Comparison of ENCODE assay signal across 1 cellular context in the genomic region with DNA sequence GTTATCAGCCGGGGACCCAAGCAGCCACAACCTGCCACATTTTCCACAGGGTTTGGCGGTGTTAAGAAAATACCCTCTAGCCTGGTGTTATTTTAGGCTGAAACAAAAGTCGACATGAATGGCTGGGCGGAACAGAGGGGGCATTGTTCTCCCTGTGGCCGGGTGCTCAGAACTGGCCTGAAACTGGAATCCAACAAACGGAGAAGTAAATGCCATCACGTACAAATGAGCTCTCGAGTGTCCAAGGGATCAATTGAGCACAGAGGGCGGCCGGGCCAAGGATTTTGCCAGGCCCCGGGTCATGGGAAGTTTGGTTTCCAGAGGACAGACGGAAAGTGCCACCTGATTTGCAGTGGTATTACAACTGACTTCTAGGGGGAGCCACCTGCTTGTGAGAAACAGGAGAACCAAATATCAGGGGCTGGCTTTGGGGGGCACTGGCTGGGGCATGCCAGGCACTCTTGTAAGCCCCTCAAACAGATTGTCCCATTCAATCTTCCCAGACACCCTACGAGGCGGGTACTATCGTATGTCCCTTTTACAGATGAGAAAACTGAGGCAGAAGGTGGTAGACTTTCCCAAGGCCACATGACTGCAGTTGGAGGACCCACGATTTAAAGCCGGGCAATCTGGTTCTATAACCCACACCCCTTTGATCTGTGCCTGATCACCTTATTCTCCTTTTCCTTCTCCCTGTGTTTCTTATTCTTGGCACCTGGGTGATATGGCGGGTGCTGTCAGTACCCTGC.
TF ChIP-seq lines count a peak whose summit lies in the region.

No MANE protein-coding gene starts in this region.

TF ChIP-seq in HCT116, 20 proteins besides CTCF, POLR2A, EP300 and RAD21 (continued from another document):
- TF ChIP-seq, protein P1, sequence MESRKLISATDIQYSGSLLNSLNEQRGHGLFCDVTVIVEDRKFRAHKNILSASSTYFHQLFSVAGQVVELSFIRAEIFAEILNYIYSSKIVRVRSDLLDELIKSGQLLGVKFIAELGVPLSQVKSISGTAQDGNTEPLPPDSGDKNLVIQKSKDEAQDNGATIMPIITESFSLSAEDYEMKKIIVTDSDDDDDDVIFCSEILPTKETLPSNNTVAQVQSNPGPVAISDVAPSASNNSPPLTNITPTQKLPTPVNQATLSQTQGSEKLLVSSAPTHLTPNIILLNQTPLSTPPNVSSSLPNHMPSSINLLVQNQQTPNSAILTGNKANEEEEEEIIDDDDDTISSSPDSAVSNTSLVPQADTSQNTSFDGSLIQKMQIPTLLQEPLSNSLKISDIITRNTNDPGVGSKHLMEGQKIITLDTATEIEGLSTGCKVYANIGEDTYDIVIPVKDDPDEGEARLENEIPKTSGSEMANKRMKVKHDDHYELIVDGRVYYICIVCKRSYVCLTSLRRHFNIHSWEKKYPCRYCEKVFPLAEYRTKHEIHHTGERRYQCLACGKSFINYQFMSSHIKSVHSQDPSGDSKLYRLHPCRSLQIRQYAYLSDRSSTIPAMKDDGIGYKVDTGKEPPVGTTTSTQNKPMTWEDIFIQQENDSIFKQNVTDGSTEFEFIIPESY (IDR thresholded peaks at IDR 0.05; ENCODE audit: extremely low read depth, insufficient replicate concordance, low read length) = no peak
- TF ChIP-seq SRF (IDR thresholded peaks at IDR 0.05; ENCODE audit: low read depth) (no peak), TCF7L2 (IDR thresholded peaks at IDR 0.05; ENCODE audit: borderline replicate concordance, extremely low read depth, insufficient read depth, insufficient read length) (no peak), CEBPB (IDR thresholded peaks at IDR 0.05; ENCODE audit: low read depth) (no peak), EGR1 (IDR thresholded peaks at IDR 0.05; ENCODE audit: low read depth) (no peak)
- TF ChIP-seq, protein P2, sequence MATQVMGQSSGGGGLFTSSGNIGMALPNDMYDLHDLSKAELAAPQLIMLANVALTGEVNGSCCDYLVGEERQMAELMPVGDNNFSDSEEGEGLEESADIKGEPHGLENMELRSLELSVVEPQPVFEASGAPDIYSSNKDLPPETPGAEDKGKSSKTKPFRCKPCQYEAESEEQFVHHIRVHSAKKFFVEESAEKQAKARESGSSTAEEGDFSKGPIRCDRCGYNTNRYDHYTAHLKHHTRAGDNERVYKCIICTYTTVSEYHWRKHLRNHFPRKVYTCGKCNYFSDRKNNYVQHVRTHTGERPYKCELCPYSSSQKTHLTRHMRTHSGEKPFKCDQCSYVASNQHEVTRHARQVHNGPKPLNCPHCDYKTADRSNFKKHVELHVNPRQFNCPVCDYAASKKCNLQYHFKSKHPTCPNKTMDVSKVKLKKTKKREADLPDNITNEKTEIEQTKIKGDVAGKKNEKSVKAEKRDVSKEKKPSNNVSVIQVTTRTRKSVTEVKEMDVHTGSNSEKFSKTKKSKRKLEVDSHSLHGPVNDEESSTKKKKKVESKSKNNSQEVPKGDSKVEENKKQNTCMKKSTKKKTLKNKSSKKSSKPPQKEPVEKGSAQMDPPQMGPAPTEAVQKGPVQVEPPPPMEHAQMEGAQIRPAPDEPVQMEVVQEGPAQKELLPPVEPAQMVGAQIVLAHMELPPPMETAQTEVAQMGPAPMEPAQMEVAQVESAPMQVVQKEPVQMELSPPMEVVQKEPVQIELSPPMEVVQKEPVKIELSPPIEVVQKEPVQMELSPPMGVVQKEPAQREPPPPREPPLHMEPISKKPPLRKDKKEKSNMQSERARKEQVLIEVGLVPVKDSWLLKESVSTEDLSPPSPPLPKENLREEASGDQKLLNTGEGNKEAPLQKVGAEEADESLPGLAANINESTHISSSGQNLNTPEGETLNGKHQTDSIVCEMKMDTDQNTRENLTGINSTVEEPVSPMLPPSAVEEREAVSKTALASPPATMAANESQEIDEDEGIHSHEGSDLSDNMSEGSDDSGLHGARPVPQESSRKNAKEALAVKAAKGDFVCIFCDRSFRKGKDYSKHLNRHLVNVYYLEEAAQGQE (IDR thresholded peaks at IDR 0.05; ENCODE audit: low read depth) = no peak
TF ChIP-seq in HCT116: peak in this region for 0.
